ENCODE assay signal across 8 cellular contexts in genomic region chr20:31861346-31862156, GRCh38. TPM values are rescaled to one million over a fixed set of nuclear protein-coding genes. Genes with fewer than 3 reads are reported as not detected.
DNase-seq lines count a peak whose midpoint lies in the region; ATAC-seq, FAIRE-seq and TF ChIP-seq lines count a peak whose summit lies in the region.

No MANE protein-coding gene starts in this region.

- peak; percentile 46; the same call in 1 of the 2 replicates for TF ChIP-seq RAD21 in HepG2 (CRISPR knock-in tag; IDR thresholded peaks at IDR 0.05)

- H3K9me3 ChIP-seq in HepG2 (ENCODE audit: low read length), result no peaks in the 10 kb centered on the region

- intact Hi-C loops in HepG2 (cut with micrococcal nuclease; ENCODE audit: unreplicated experiment), result no loop called here

- peak overlapping the region; percentile 14 for H3K27ac Mint-ChIP-seq in central memory CD8-positive, alpha-beta T cell (ENCODE audit: low read depth)

- DNase-seq in AG20443 (ENCODE audit: low spot score) (peak; percentile 85), GM20000 (ENCODE audit: low spot score) (peak; percentile 95), NCI-H2029 treated with DMSO at 0.1 percent for 48 hours (lab: John Stamatoyannopoulos, UW) (peak; percentile 58), HepG2 (ENCODE audit: low spot score) (peak; percentile 59), NCI-H2107 treated with DMSO at 0.1 percent for 48 hours (lab: John Stamatoyannopoulos, UW; ENCODE audit: unreplicated experiment) (no peak)
- peak; percentile 23 for DNase-seq in activated CD4-positive, CD25-positive, alpha-beta regulatory T cell treated with anti-CD3 and anti-CD28 coated beads, Interleukin-2, amount 50 U/mL, for 16 hours (ENCODE audit: low read depth, low spot score)
- DNase-seq in central memory CD8-positive, alpha-beta T cell (ENCODE audit: low spot score in 2 of 2), result peak in 1 of 2 donors; percentile 34
- DNase-seq in stimulated activated CD4-positive, alpha-beta T cell treated with anti-CD3 and anti-CD28 coated beads, Interleukin-4, amount 100 ng/mL, for 4 hours, result peak; percentile 66 to 67

- H3K27me3 Mint-ChIP-seq in central memory CD8-positive, alpha-beta T cell, result peaks cover 7% of the 10 kb centered on the region

- no peaks in the 10 kb centered on the region for H3K9me3 Mint-ChIP-seq in central memory CD8-positive, alpha-beta T cell

- H3K4me3 Mint-ChIP-seq in central memory CD8-positive, alpha-beta T cell, result peak overlapping the region; percentile 70

- H3K79me2 ChIP-seq in HepG2 (ENCODE audit: insufficient read depth, low read length), result no peaks in the 10 kb centered on the region

- CTCF ChIA-PET in HepG2 (lab: Yijun Ruan, JAX; ENCODE audit: low intra/inter-chr PET ratio, low total read pairs), result interaction anchor here (1.6 kb wide), 1 partner anchor 9 kb away, joined by 3 read pairs; no protein-coding TSS in a partner anchor

- no peak for TF ChIP-seq POLR2A in HepG2 (IDR thresholded peaks at IDR 0.05; ENCODE audit: insufficient read depth in 1 of 2, low read depth in 2 of 2, low read length in 2 of 2)

- no peak overlapping the region for H3K27ac ChIP-seq in HepG2 (ENCODE audit: extremely low read length, insufficient read depth, low read length)

- POLR2A ChIA-PET in HepG2 (lab: Yijun Ruan, JAX), result interaction anchor here (1.1 to 1.2 kb wide), 3 partner anchors 26 to 90 kb away, joined by 3 to 7 read pairs (median 3); partner anchors contain the start of gene PDRG1

- TF ChIP-seq EP300 in HepG2 (IDR thresholded peaks at IDR 0.05; ENCODE audit: low read depth in 2 of 2, low read length in 2 of 2), result no peak; a peak in 1 of 4 replicates
- 0 out of 2 replicates have a peak, but pooled peaks have one; percentile 17 for TF ChIP-seq EP300 in HepG2 (CRISPR knock-in tag; IDR thresholded peaks at IDR 0.05; ENCODE audit: borderline replicate concordance)

- in situ Hi-C loops in HepG2 (cut with HindIII; ENCODE audit: extremely low pct_ligation_motif_present, low pct_unique_long_range_greater_than_20kb), result no loop called here

- H3K4me2 ChIP-seq in HepG2 (ENCODE audit: low read depth, low read length), result peak overlapping the region; percentile 96

- H3K36me3 ChIP-seq in HepG2 (replicated peaks in 1 of 2; ENCODE audit: control insufficient read depth in 1 of 2, insufficient read depth in 2 of 2, low read length in 2 of 2), result no peaks in the 10 kb centered on the region

- peaks cover 2% of the 10 kb centered on the region for H3K36me3 Mint-ChIP-seq in central memory CD8-positive, alpha-beta T cell (ENCODE audit: insufficient read depth)

- no peak for TF ChIP-seq CTCF in GM20000 (IDR thresholded peaks at IDR 0.05; ENCODE audit: extremely low read depth, missing control alignments)
- TF ChIP-seq CTCF in HepG2 (CRISPR knock-in tag; IDR thresholded peaks at IDR 0.05), result no peak

- H4K20me1 ChIP-seq in HepG2 (ENCODE audit: insufficient read depth, low read length), result no peaks in the 10 kb centered on the region

- 3% methylated on average over 52 of the region's 62 CpGs for WGBS in HepG2 (ENCODE audit: low lambda C conversion rate)

- ATAC-seq in central memory CD8-positive, alpha-beta T cell (replicated peaks; ENCODE audit: extremely low read depth, poor library complexity, severe bottlenecking), result peak; percentile 80
- ATAC-seq in HepG2, result peak; percentile 86

- peak overlapping the region; percentile 54 to 82 (median 74) for H3K4me3 ChIP-seq in HepG2 (replicated peaks in 1 of 3; ENCODE audit: insufficient read depth in 1 of 3, low read depth in 2 of 3, low read length in 3 of 3)

- H2AFZ ChIP-seq in HepG2 (ENCODE audit: low read length), result peak overlapping the region; percentile 29

- H3K27me3 ChIP-seq in HepG2 (ENCODE audit: control insufficient read depth in 1 of 2, insufficient read depth in 2 of 2, low read length in 2 of 2), result peaks cover 9 to 53% of the 10 kb centered on the region in 2 experiments; a peak in 4 of 5 replicates

- peak overlapping the region; percentile 53 for H3K9ac ChIP-seq in HepG2 (ENCODE audit: insufficient read depth, low read depth, low read length)

- no TSS peak for BruUV-seq in HepG2 (replicated peaks; lab: Mats Ljungman, UMichigan)

- peaks cover 6% of the 10 kb centered on the region for H3K4me1 Mint-ChIP-seq in central memory CD8-positive, alpha-beta T cell

- peaks cover 15% of the 10 kb centered on the region for H3K4me1 ChIP-seq in HepG2 (ENCODE audit: insufficient read depth, low read length)

- peak; percentile 47 for FAIRE-seq in HepG2 (lab: Jason Lieb, UNC)

RNA-seq across cellular contexts. Expression of gene DUSP15, which starts 8.8 kb away (rescaled TPM):
- total RNA-seq in HepG2 (2016; rRNA removed; fragmentation: Illumina TruSeq; extraction: Trizol), result 0.18 and 0.93 TPM in 2 replicates
- total RNA-seq in HepG2 (2016; cell fraction: cytosol; rRNA removed; fragmentation: Illumina TruSeq; extraction: Trizol; ENCODE audit: low read depth), result 1.1 TPM in 2 replicates
- 0.37 and 0.69 TPM in 2 replicates for total RNA-seq in HepG2 (2016; cell fraction: insoluble cytoplasmic fraction; rRNA removed; fragmentation: Illumina TruSeq; extraction: Trizol)
- 0.93 and 1.2 TPM in 2 replicates for total RNA-seq in HepG2 (2016; cell fraction: membrane; rRNA removed; fragmentation: Illumina TruSeq; extraction: Trizol)
- 0.43 and 1.6 TPM in 2 replicates for total RNA-seq in HepG2 (2016; cell fraction: nucleus; rRNA removed; fragmentation: Illumina TruSeq; extraction: Trizol)
- polyA plus RNA-seq in HepG2 (2011; rRNA removed), result 0.17 and 0.46 TPM in 2 replicates
- polyA plus RNA-seq in HepG2 (2011; cell fraction: cytosol; rRNA removed), result 0.60 and 0.79 TPM in 2 replicates
- polyA plus RNA-seq in HepG2 (2011; cell fraction: nucleus; rRNA removed), result 0.95 and 1.2 TPM in 2 replicates
- 0.50 and 0.83 TPM in 2 replicates for polyA plus RNA-seq in HepG2 (2012)
- polyA plus RNA-seq in HepG2 (2016; cell fraction: cytosol; fragmentation: Illumina TruSeq; extraction: Trizol; ENCODE audit: low read depth), result 0.60 and 1.1 TPM in 2 replicates
- 0.47 and 1.2 TPM in 2 replicates for polyA plus RNA-seq in HepG2 (2016; cell fraction: insoluble cytoplasmic fraction; fragmentation: Illumina TruSeq; extraction: Trizol; ENCODE audit: low read depth)
- 0.72 and 1.1 TPM in 2 replicates for polyA plus RNA-seq in HepG2 (2016; cell fraction: membrane; fragmentation: Illumina TruSeq; extraction: Trizol; ENCODE audit: low read depth)
- polyA plus RNA-seq in HepG2 (2016; cell fraction: nucleus; fragmentation: Illumina TruSeq; extraction: Trizol; ENCODE audit: insufficient read depth, low read depth), result 0.88 and 1.7 TPM in 2 replicates
- 0.56 TPM in 1 of 2 replicates, not detected in the other for polyA minus RNA-seq in HepG2 (2011; rRNA and poly(A)+ RNA removed; ENCODE audit: low replicate concordance)
- not detected in 2 replicates for polyA minus RNA-seq in HepG2 (2011; cell fraction: cytosol; rRNA and poly(A)+ RNA removed)
- polyA minus RNA-seq in HepG2 (2011; cell fraction: nucleus; rRNA and poly(A)+ RNA removed), result 0.87 TPM in 1 of 2 replicates, not detected in the other

RNA-seq across cellular contexts. Expression of gene TTLL9, which starts 8.9 kb away (rescaled TPM):
- not detected in 2 replicates for total RNA-seq in HepG2 (2016; rRNA removed; fragmentation: Illumina TruSeq; extraction: Trizol)
- not detected in 2 replicates for total RNA-seq in HepG2 (2016; cell fraction: cytosol; rRNA removed; fragmentation: Illumina TruSeq; extraction: Trizol; ENCODE audit: low read depth)
- total RNA-seq in HepG2 (2016; cell fraction: insoluble cytoplasmic fraction; rRNA removed; fragmentation: Illumina TruSeq; extraction: Trizol), result not detected in 2 replicates
- not detected in 2 replicates for total RNA-seq in HepG2 (2016; cell fraction: membrane; rRNA removed; fragmentation: Illumina TruSeq; extraction: Trizol)
- not detected in 2 replicates for total RNA-seq in HepG2 (2016; cell fraction: nucleus; rRNA removed; fragmentation: Illumina TruSeq; extraction: Trizol)
- polyA plus RNA-seq in HepG2 (2011; rRNA removed), result 0.05 TPM in 1 of 2 replicates, not detected in the other
- not detected in 2 replicates for polyA plus RNA-seq in HepG2 (2011; cell fraction: cytosol; rRNA removed)
- polyA plus RNA-seq in HepG2 (2011; cell fraction: nucleus; rRNA removed), result 0.14 TPM in 1 of 2 replicates, not detected in the other
- polyA plus RNA-seq in HepG2 (2012), result not detected in 2 replicates
- polyA plus RNA-seq in HepG2 (2016; cell fraction: cytosol; fragmentation: Illumina TruSeq; extraction: Trizol; ENCODE audit: low read depth), result not detected in 2 replicates
- polyA plus RNA-seq in HepG2 (2016; cell fraction: insoluble cytoplasmic fraction; fragmentation: Illumina TruSeq; extraction: Trizol; ENCODE audit: low read depth), result not detected in 2 replicates
- polyA plus RNA-seq in HepG2 (2016; cell fraction: membrane; fragmentation: Illumina TruSeq; extraction: Trizol; ENCODE audit: low read depth), result not detected in 2 replicates
- polyA plus RNA-seq in HepG2 (2016; cell fraction: nucleus; fragmentation: Illumina TruSeq; extraction: Trizol; ENCODE audit: insufficient read depth, low read depth), result not detected in 2 replicates
- not detected in 2 replicates for polyA minus RNA-seq in HepG2 (2011; rRNA and poly(A)+ RNA removed; ENCODE audit: low replicate concordance)
- not detected in 2 replicates for polyA minus RNA-seq in HepG2 (2011; cell fraction: cytosol; rRNA and poly(A)+ RNA removed)
- not detected in 2 replicates for polyA minus RNA-seq in HepG2 (2011; cell fraction: nucleus; rRNA and poly(A)+ RNA removed)

RNA-seq across cellular contexts. Expression of gene FOXS1, which starts 16.1 kb away (rescaled TPM):
- total RNA-seq in HepG2 (2016; rRNA removed; fragmentation: Illumina TruSeq; extraction: Trizol), result not detected in 2 replicates
- total RNA-seq in HepG2 (2016; cell fraction: cytosol; rRNA removed; fragmentation: Illumina TruSeq; extraction: Trizol; ENCODE audit: low read depth), result not detected in 2 replicates
- total RNA-seq in HepG2 (2016; cell fraction: insoluble cytoplasmic fraction; rRNA removed; fragmentation: Illumina TruSeq; extraction: Trizol), result not detected in 2 replicates
- not detected in 2 replicates for total RNA-seq in HepG2 (2016; cell fraction: membrane; rRNA removed; fragmentation: Illumina TruSeq; extraction: Trizol)
- total RNA-seq in HepG2 (2016; cell fraction: nucleus; rRNA removed; fragmentation: Illumina TruSeq; extraction: Trizol), result not detected in 2 replicates
- polyA plus RNA-seq in HepG2 (2011; rRNA removed), result not detected in 2 replicates
- not detected in 2 replicates for polyA plus RNA-seq in HepG2 (2011; cell fraction: cytosol; rRNA removed)
- polyA plus RNA-seq in HepG2 (2011; cell fraction: nucleus; rRNA removed), result not detected in 2 replicates
- polyA plus RNA-seq in HepG2 (2012), result not detected in 2 replicates
- polyA plus RNA-seq in HepG2 (2016; cell fraction: cytosol; fragmentation: Illumina TruSeq; extraction: Trizol; ENCODE audit: low read depth), result not detected in 2 replicates
- not detected in 2 replicates for polyA plus RNA-seq in HepG2 (2016; cell fraction: insoluble cytoplasmic fraction; fragmentation: Illumina TruSeq; extraction: Trizol; ENCODE audit: low read depth)
- polyA plus RNA-seq in HepG2 (2016; cell fraction: membrane; fragmentation: Illumina TruSeq; extraction: Trizol; ENCODE audit: low read depth), result not detected in 2 replicates
- polyA plus RNA-seq in HepG2 (2016; cell fraction: nucleus; fragmentation: Illumina TruSeq; extraction: Trizol; ENCODE audit: insufficient read depth, low read depth), result not detected in 2 replicates
- not detected in 2 replicates for polyA minus RNA-seq in HepG2 (2011; rRNA and poly(A)+ RNA removed; ENCODE audit: low replicate concordance)
- not detected in 2 replicates for polyA minus RNA-seq in HepG2 (2011; cell fraction: cytosol; rRNA and poly(A)+ RNA removed)
- polyA minus RNA-seq in HepG2 (2011; cell fraction: nucleus; rRNA and poly(A)+ RNA removed), result not detected in 2 replicates

RNA-seq across cellular contexts. Expression of gene MYLK2, which starts 42.4 kb away (rescaled TPM):
- total RNA-seq in HepG2 (2016; rRNA removed; fragmentation: Illumina TruSeq; extraction: Trizol), result 0.27 TPM in 1 of 2 replicates, not detected in the other
- total RNA-seq in HepG2 (2016; cell fraction: cytosol; rRNA removed; fragmentation: Illumina TruSeq; extraction: Trizol; ENCODE audit: low read depth), result 0.09 and 0.10 TPM in 2 replicates
- total RNA-seq in HepG2 (2016; cell fraction: insoluble cytoplasmic fraction; rRNA removed; fragmentation: Illumina TruSeq; extraction: Trizol), result 0.17 TPM in 1 of 2 replicates, not detected in the other
- total RNA-seq in HepG2 (2016; cell fraction: membrane; rRNA removed; fragmentation: Illumina TruSeq; extraction: Trizol), result 0.06 and 0.10 TPM in 2 replicates
- total RNA-seq in HepG2 (2016; cell fraction: nucleus; rRNA removed; fragmentation: Illumina TruSeq; extraction: Trizol), result 0.50 TPM in 1 of 2 replicates, not detected in the other
- polyA plus RNA-seq in HepG2 (2011; rRNA removed), result 0.04 TPM in 1 of 2 replicates, not detected in the other
- polyA plus RNA-seq in HepG2 (2011; cell fraction: cytosol; rRNA removed), result 0.03 TPM in 1 of 2 replicates, not detected in the other
- polyA plus RNA-seq in HepG2 (2011; cell fraction: nucleus; rRNA removed), result 0.05 and 0.32 TPM in 2 replicates
- not detected in 2 replicates for polyA plus RNA-seq in HepG2 (2012)
- 0.10 TPM in 1 of 2 replicates, not detected in the other for polyA plus RNA-seq in HepG2 (2016; cell fraction: cytosol; fragmentation: Illumina TruSeq; extraction: Trizol; ENCODE audit: low read depth)
- polyA plus RNA-seq in HepG2 (2016; cell fraction: insoluble cytoplasmic fraction; fragmentation: Illumina TruSeq; extraction: Trizol; ENCODE audit: low read depth), result 0.21 TPM in 1 of 2 replicates, not detected in the other
- 0.22 TPM in 1 of 2 replicates, not detected in the other for polyA plus RNA-seq in HepG2 (2016; cell fraction: membrane; fragmentation: Illumina TruSeq; extraction: Trizol; ENCODE audit: low read depth)
- polyA plus RNA-seq in HepG2 (2016; cell fraction: nucleus; fragmentation: Illumina TruSeq; extraction: Trizol; ENCODE audit: insufficient read depth, low read depth), result 0.52 and 0.59 TPM in 2 replicates
- 0.18 and 0.28 TPM in 2 replicates for polyA minus RNA-seq in HepG2 (2011; rRNA and poly(A)+ RNA removed; ENCODE audit: low replicate concordance)
- not detected in 2 replicates for polyA minus RNA-seq in HepG2 (2011; cell fraction: cytosol; rRNA and poly(A)+ RNA removed)
- polyA minus RNA-seq in HepG2 (2011; cell fraction: nucleus; rRNA and poly(A)+ RNA removed), result 0.25 and 0.39 TPM in 2 replicates
